In genomic region chr7:74405191-74405898, GRCh38 we compare ENCODE assay signal across 9 cellular contexts. TPM values are rescaled to one million over a fixed set of nuclear protein-coding genes. Genes with fewer than 3 reads are reported as not detected.
A peak's percentile ranks its signal among the peaks of the same experiment; 100 is the strongest.
DNase-seq lines count a peak whose midpoint lies in the region; ATAC-seq, FAIRE-seq and TF ChIP-seq lines count a peak whose summit lies in the region.
"Had no signal": no experiment of that assay in that cellular context is flagged by ENCODE, and none has a peak within 500 bp of the region (broad histone marks: within the 10 kb centered on the region; RNA-seq: fewer than 3 reads in every experiment).

No MANE protein-coding gene starts in this region.

- no peaks in the 10 kb centered on the region for H3K79me2 ChIP-seq in OCI-LY1 (ENCODE audit: insufficient read depth, low read length)

- DNase-seq in MCF 10A (ENCODE audit: unreplicated experiment) = no peak
- no peak for DNase-seq in breast epithelium (ENCODE audit: low spot score in 2 of 2)
- no peak for DNase-seq in fibroblast of villous mesenchyme (ENCODE audit: low read depth)
- DNase-seq in type B pancreatic cell (ENCODE audit: extremely low spot score, unreplicated experiment) = no peak
- no peak for DNase-seq in RCC 7860 (ENCODE audit: low spot score)
- DNase-seq in activated naive CD4-positive, alpha-beta T cell (lab: John Stamatoyannopoulos, UW) = no peak
- DNase-seq in activated CD8-positive, alpha-beta memory T cell treated with anti-CD3 and anti-CD28 coated beads, Interleukin-2, amount 10 ng/mL, durations not matched to agents 7 days and 5 days = no peak
- DNase-seq: SIG-M5 had no signal

- POLR2A ChIA-PET in MCF 10A (lab: Yijun Ruan, JAX) = no interaction called here

- no peak for ATAC-seq in activated CD8-positive, alpha-beta memory T cell treated with anti-CD3 and anti-CD28 coated beads, Interleukin-2, amount 10 ng/mL, durations not matched to agents 7 days and 5 days

- H3K27ac ChIP-seq in breast epithelium (no peak overlapping the region), OCI-LY1 (ENCODE audit: low read depth, low read length, poor library complexity, severe bottlenecking) (no peak overlapping the region)

- no peak overlapping the region for H3K4me3 Mint-ChIP-seq in MCF 10A (ENCODE audit: unreplicated experiment)
- H3K4me3 Mint-ChIP-seq in type B pancreatic cell = no peak overlapping the region
- H3K4me3 Mint-ChIP-seq in activated CD8-positive, alpha-beta memory T cell treated with anti-CD3 and anti-CD28 coated beads, Interleukin-2, amount 10 ng/mL, durations not matched to agents 7 days and 5 days = no peak overlapping the region

- H3K4me1 Mint-ChIP-seq in MCF 10A (ENCODE audit: insufficient read depth, unreplicated experiment) (no peaks in the 10 kb centered on the region), type B pancreatic cell (ENCODE audit: unreplicated experiment) (no peaks in the 10 kb centered on the region)
- no peaks in the 10 kb centered on the region for H3K4me1 Mint-ChIP-seq in activated CD8-positive, alpha-beta memory T cell treated with anti-CD3 and anti-CD28 coated beads, Interleukin-2, amount 10 ng/mL, durations not matched to agents 7 days and 5 days

- no peaks in the 10 kb centered on the region for H3K27me3 ChIP-seq in breast epithelium
- H3K27me3 ChIP-seq in OCI-LY1 (ENCODE audit: insufficient read depth, low read length) = peaks cover 13% of the 10 kb centered on the region

- no TSS peak for BruUV-seq in MCF 10A (replicated peaks; lab: Mats Ljungman, UMichigan)

- no peaks in the 10 kb centered on the region for H3K9me3 ChIP-seq in breast epithelium
- H3K9me3 ChIP-seq in OCI-LY1 (ENCODE audit: low read length) = no peaks in the 10 kb centered on the region

- peak; percentile 33 for TF ChIP-seq CTCF in MCF 10A (IDR thresholded peaks at IDR 0.05; ENCODE audit: unreplicated experiment)
- TF ChIP-seq CTCF in breast epithelium (IDR thresholded peaks at IDR 0.05) = no peak
- peak; percentile 91 for TF ChIP-seq CTCF in OCI-LY1 (IDR thresholded peaks at IDR 0.05; ENCODE audit: low read length)
- peak; percentile 43 for TF ChIP-seq CTCF in fibroblast of villous mesenchyme (IDR thresholded peaks at IDR 0.05; ENCODE audit: insufficient read depth, low read depth, low read length)
- peak; percentile 61 for TF ChIP-seq CTCF in type B pancreatic cell (conservative IDR thresholded peaks at IDR 0.05)

- no peaks in the 10 kb centered on the region for H3K9me2 ChIP-seq in OCI-LY1 (ENCODE audit: low read depth, low read length)

- peak overlapping the region; percentile 2; the same call in 1 of the 2 replicates for H3K4me2 ChIP-seq in OCI-LY1 (ENCODE audit: low read length)

- intact Hi-C loops in MCF 10A (cut with micrococcal nuclease) = no loop called here
- intact Hi-C loops in breast epithelium (cut with DNase I; ENCODE audit: low total_unique reads) = loop anchor here (10.0 kb wide), 1 partner anchor 201 kb away; no protein-coding TSS in a partner anchor

- H3K4me3 ChIP-seq in breast epithelium = no peak overlapping the region
- H3K4me3 ChIP-seq in OCI-LY1 (ENCODE audit: low read depth, low read length, poor library complexity, severe bottlenecking) = no peak overlapping the region
- H3K4me3 ChIP-seq in fibroblast of villous mesenchyme (ENCODE audit: low read depth, low read length) = no peak overlapping the region

- CTCF ChIA-PET in MCF 10A (lab: Yijun Ruan, JAX) = interaction anchor here (0.5 to 4.0 kb wide), 8 partner anchors 12 to 207 kb away, joined by 3 to 25 read pairs (median 4); no protein-coding TSS in a partner anchor
- CTCF ChIA-PET in activated CD8-positive, alpha-beta memory T cell treated with anti-CD3 and anti-CD28 coated beads, Interleukin-2, amount 10 ng/mL, durations not matched to agents 7 days and 5 days (lab: Charles Lee) = interaction anchor here (0.9 to 1.5 kb wide), 3 partner anchors 23 to 206 kb away, joined by 3 to 6 read pairs (median 3); no protein-coding TSS in a partner anchor

- H3K27me3 Mint-ChIP-seq in MCF 10A (ENCODE audit: insufficient read depth, unreplicated experiment) (no peaks in the 10 kb centered on the region), type B pancreatic cell (no peaks in the 10 kb centered on the region)
- no peaks in the 10 kb centered on the region for H3K27me3 Mint-ChIP-seq in activated CD8-positive, alpha-beta memory T cell treated with anti-CD3 and anti-CD28 coated beads, Interleukin-2, amount 10 ng/mL, durations not matched to agents 7 days and 5 days

- no peak for FAIRE-seq in RCC 7860 (lab: Jason Lieb, UNC)

- peaks cover 21% of the 10 kb centered on the region for H3K36me3 Mint-ChIP-seq in MCF 10A (ENCODE audit: insufficient read depth, unreplicated experiment)
- no peaks in the 10 kb centered on the region for H3K36me3 Mint-ChIP-seq in type B pancreatic cell
- no peaks in the 10 kb centered on the region for H3K36me3 Mint-ChIP-seq in activated CD8-positive, alpha-beta memory T cell treated with anti-CD3 and anti-CD28 coated beads, Interleukin-2, amount 10 ng/mL, durations not matched to agents 7 days and 5 days

- H3K4me1 ChIP-seq in breast epithelium = no peaks in the 10 kb centered on the region
- no peaks in the 10 kb centered on the region for H3K4me1 ChIP-seq in OCI-LY1 (ENCODE audit: insufficient read depth, low read length, severe bottlenecking)

- no peaks in the 10 kb centered on the region for H3F3A ChIP-seq in OCI-LY1 (ENCODE audit: insufficient read depth, low read length)

- H3K36me3 ChIP-seq in breast epithelium = no peaks in the 10 kb centered on the region
- no peaks in the 10 kb centered on the region for H3K36me3 ChIP-seq in OCI-LY1 (ENCODE audit: insufficient read depth, low read length)

- TF ChIP-seq POLR2A in breast epithelium (IDR thresholded peaks at IDR 0.05) = no peak

- no peak overlapping the region for H2AFZ ChIP-seq in OCI-LY1 (ENCODE audit: low read length)

- H3K9me3 Mint-ChIP-seq in MCF 10A (ENCODE audit: unreplicated experiment) (no peaks in the 10 kb centered on the region), type B pancreatic cell (no peaks in the 10 kb centered on the region)
- H3K9me3 Mint-ChIP-seq in activated CD8-positive, alpha-beta memory T cell treated with anti-CD3 and anti-CD28 coated beads, Interleukin-2, amount 10 ng/mL, durations not matched to agents 7 days and 5 days (ENCODE audit: low read depth) = no peaks in the 10 kb centered on the region

- no peak overlapping the region for H3K9ac ChIP-seq in OCI-LY1 (ENCODE audit: low read length)

- no peaks in the 10 kb centered on the region for H4K20me1 ChIP-seq in OCI-LY1 (ENCODE audit: insufficient read depth, low read length)

- H3K27ac Mint-ChIP-seq in MCF 10A (ENCODE audit: low read depth, unreplicated experiment) (no peak overlapping the region), type B pancreatic cell (no peak overlapping the region)
- no peak overlapping the region for H3K27ac Mint-ChIP-seq in activated CD8-positive, alpha-beta memory T cell treated with anti-CD3 and anti-CD28 coated beads, Interleukin-2, amount 10 ng/mL, durations not matched to agents 7 days and 5 days

RNA-seq across cellular contexts. Expression of gene GTF2IRD1, which starts 48.4 kb away (rescaled TPM):
- total RNA-seq in MCF 10A (2022) (77.6 and 83.1 TPM in 2 replicates), breast epithelium (10 to 100 TPM; 11.0 to 18.7 (median 12.5) TPM), fibroblast of villous mesenchyme (13.4 and 17.1 TPM in 2 replicates), type B pancreatic cell (ENCODE audit: low replicate concordance) (43.6 and 47.9 TPM in 2 replicates)
- under 1 TPM; 0.20 to 0.66 TPM for total RNA-seq in activated CD8-positive, alpha-beta memory T cell treated with anti-CD3 and anti-CD28 coated beads, Interleukin-2, amount 10 ng/mL, durations not matched to agents 7 days and 5 days

Comparison
In these comparisons a context has a peak if more than half of its experiments do, and no peak if none do; other contexts are left out.
1. CTCF ChIP-seq: peak in MCF 10A (single experiment), OCI-LY1 (single experiment), fibroblast of villous mesenchyme (single experiment) and type B pancreatic cell (single experiment); none in breast epithelium (0 of 3).